In genomic region chr18:46360841-46361240, GRCh38 we compare ENCODE assay signal across 22 cellular contexts.
"Had no signal": no experiment of that assay in that cellular context is flagged by ENCODE, and none has a peak within 500 bp of the region (broad histone marks: within the 10 kb centered on the region; RNA-seq: fewer than 3 reads in every experiment).

No MANE protein-coding gene starts in this region.

- H2AFZ ChIP-seq: parathyroid adenoma had no signal

- H3K27ac Mint-ChIP-seq: effector memory CD8-positive, alpha-beta T cell; memory B cell; progenitor cell of endocrine pancreas; stimulated activated naive B cell treated with anti-CD40 and anti-IgM and Interleukin-4, amounts not matched to agents 10 μg/mL and 1 μg/mL and 100 μg/mL, for 72 hours; stimulated activated naive CD8-positive, alpha-beta T cell treated with anti-CD3 and anti-CD28 coated beads, Interleukin-15, Interleukin-2, amounts not matched to agents 100 ng/mL and 50 ng/mL, for 24 hours had no signal

- H3K4me1 Mint-ChIP-seq: memory B cell; stimulated activated naive B cell treated with anti-CD40 and anti-IgM and Interleukin-4, amounts not matched to agents 10 μg/mL and 1 μg/mL and 100 μg/mL, for 72 hours had no signal

- H3K4me3 ChIP-seq: left ventricle myocardium inferior, lung, right lobe of liver, thoracic aorta, transverse colon, upper lobe of right lung, uterus had no signal

- H3K4me1 ChIP-seq: parathyroid adenoma, transverse colon, upper lobe of right lung, uterus had no signal

- H3K9me3 ChIP-seq: right lobe of liver, thoracic aorta, transverse colon, upper lobe of right lung, uterus had no signal

- H3K9me3 Mint-ChIP-seq: effector memory CD8-positive, alpha-beta T cell; stimulated activated naive CD8-positive, alpha-beta T cell treated with anti-CD3 and anti-CD28 coated beads, Interleukin-15, Interleukin-2, amounts not matched to agents 100 ng/mL and 50 ng/mL, for 24 hours had no signal

- H3K36me3 ChIP-seq: left ventricle myocardium inferior, right lobe of liver, thoracic aorta, transverse colon, upper lobe of right lung, uterus had no signal

- H3K4me3 Mint-ChIP-seq: effector memory CD8-positive, alpha-beta T cell; immature natural killer cell; memory B cell; nephron; stimulated activated naive B cell treated with anti-CD40 and anti-IgM and Interleukin-4, amounts not matched to agents 10 μg/mL and 1 μg/mL and 100 μg/mL, for 72 hours; stimulated activated naive CD8-positive, alpha-beta T cell treated with anti-CD3 and anti-CD28 coated beads, Interleukin-15, Interleukin-2, amounts not matched to agents 100 ng/mL and 50 ng/mL, for 24 hours had no signal

- H3K9ac ChIP-seq: parathyroid adenoma had no signal

- ATAC-seq: effector memory CD8-positive, alpha-beta T cell; left colon; right lobe of liver; stimulated activated naive B cell treated with anti-CD40 and anti-IgM and Interleukin-4, amounts not matched to agents 10 μg/mL and 1 μg/mL and 100 μg/mL, for 72 hours; upper lobe of right lung had no signal

- DNase-seq: effector memory CD8-positive, alpha-beta T cell; erythroblast; immature natural killer cell; islet precursor cell; kidney glomerular epithelial cell; left colon; left ventricle myocardium inferior; right lobe of liver; small intestine; stimulated activated CD4-positive, alpha-beta T cell treated with anti-CD3 and anti-CD28 coated beads, Interleukin-15, amount 100 ng/mL, for 24 hours; stimulated activated CD4-positive, alpha-beta T cell treated with anti-CD3 and anti-CD28 coated beads, Interleukin-2, amount 100 ng/mL, for 48 hours; stimulated activated naive B cell treated with anti-CD40 and anti-IgM and Interleukin-4, amounts not matched to agents 10 μg/mL and 1 μg/mL and 100 μg/mL, for 72 hours; transverse colon; upper lobe of right lung; uterus had no signal

- H3K27me3 ChIP-seq: right lobe of liver, transverse colon, upper lobe of right lung, uterus had no signal

- H3K27me3 Mint-ChIP-seq: progenitor cell of endocrine pancreas; stimulated activated naive CD8-positive, alpha-beta T cell treated with anti-CD3 and anti-CD28 coated beads, Interleukin-15, Interleukin-2, amounts not matched to agents 100 ng/mL and 50 ng/mL, for 24 hours had no signal

- H3K27ac ChIP-seq: left ventricle myocardium inferior, parathyroid adenoma, right lobe of liver, thoracic aorta, transverse colon, upper lobe of right lung, uterus had no signal

- H3K36me3 Mint-ChIP-seq: memory B cell had no signal
